1 cellular context compared by ENCODE assay signal in the genomic region with DNA sequence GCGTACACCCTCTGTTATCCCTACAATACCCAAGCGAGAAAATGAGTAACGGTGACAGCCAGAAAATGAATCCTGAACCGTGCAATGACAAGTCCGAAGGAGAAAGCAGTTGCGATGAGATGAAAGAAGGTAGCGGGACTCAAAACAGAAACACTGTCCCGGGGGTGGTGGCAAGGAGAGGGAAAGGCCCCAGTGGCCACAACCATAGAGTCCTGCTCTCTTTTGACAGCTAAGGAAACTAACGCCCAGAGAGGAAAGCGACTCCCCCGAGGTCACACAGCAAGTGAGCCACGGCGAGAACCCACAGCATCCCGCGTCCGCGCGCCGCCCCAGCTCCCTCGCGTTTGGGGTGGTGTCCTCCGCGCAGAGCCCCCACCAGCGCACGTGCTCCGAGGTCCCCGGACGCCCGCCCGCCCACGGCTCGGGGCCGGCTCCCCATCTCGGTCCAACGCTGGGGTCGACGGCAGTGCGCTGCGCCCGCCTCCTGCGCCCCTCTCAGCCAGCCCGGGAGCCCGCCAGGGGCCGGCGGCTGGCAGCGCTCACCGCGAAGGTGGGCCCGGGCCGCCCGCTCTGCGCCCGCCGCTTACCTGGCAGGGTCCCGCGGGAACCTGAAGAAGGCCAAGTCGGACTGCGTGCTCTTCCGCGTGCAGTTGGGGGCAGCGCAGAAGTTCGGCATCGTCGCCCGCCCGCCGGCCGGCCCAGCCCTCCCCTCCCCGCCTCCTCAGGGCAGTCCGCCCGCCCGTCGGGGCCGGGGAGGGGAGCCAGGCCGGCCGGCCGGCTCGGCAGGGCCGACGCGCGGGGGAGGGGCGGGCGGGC.
TF ChIP-seq lines count a peak whose summit lies in the region.

No MANE protein-coding gene starts in this region.

TF ChIP-seq in HEK293, 187 proteins besides CTCF, POLR2A, EP300 and RAD21 (continued from another document):
- TF ChIP-seq ZNF449 (tag by site-specific recombination; IDR thresholded peaks at IDR 0.05) (no peak), YY1 (tag by site-specific recombination; IDR thresholded peaks at IDR 0.05) (no peak), ZNF549 (tag by site-specific recombination; IDR thresholded peaks at IDR 0.05) (no peak), EGR2 (tag by site-specific recombination; IDR thresholded peaks at IDR 0.05; ENCODE audit: low read depth) (no peak), PBX3 (CRISPR knock-in tag; IDR thresholded peaks at IDR 0.05) (no peak), GLIS2 (tag by site-specific recombination; IDR thresholded peaks at IDR 0.05) (0 out of 2 replicates have a peak, but pooled peaks have one; percentile 21), MZF1 (tag by site-specific recombination; IDR thresholded peaks at IDR 0.05; ENCODE audit: borderline replicate concordance) (no peak), SP7 (tag by site-specific recombination; IDR thresholded peaks at IDR 0.05) (no peak), ZNF114 (tag by site-specific recombination; IDR thresholded peaks at IDR 0.05) (no peak), PRDM2 (tag by site-specific recombination; IDR thresholded peaks at IDR 0.05; ENCODE audit: borderline replicate concordance) (no peak), ZNF398 (tag by site-specific recombination; IDR thresholded peaks at IDR 0.05) (no peak), ZNF580 (tag by site-specific recombination; IDR thresholded peaks at IDR 0.05) (no peak), KLF9 (tag by site-specific recombination; IDR thresholded peaks at IDR 0.05; ENCODE audit: low read depth) (no peak), ZNF423 (tag by site-specific recombination; IDR thresholded peaks at IDR 0.05) (no peak), ZBTB26 (tag by site-specific recombination; optimal IDR thresholded peaks at IDR 0.05) (no peak), ZNF335 (tag by site-specific recombination; conservative IDR thresholded peaks at IDR 0.05) (peak; percentile 35), GFI1B (tag by site-specific recombination; IDR thresholded peaks at IDR 0.05) (no peak)
- TF ChIP-seq, protein P1, sequence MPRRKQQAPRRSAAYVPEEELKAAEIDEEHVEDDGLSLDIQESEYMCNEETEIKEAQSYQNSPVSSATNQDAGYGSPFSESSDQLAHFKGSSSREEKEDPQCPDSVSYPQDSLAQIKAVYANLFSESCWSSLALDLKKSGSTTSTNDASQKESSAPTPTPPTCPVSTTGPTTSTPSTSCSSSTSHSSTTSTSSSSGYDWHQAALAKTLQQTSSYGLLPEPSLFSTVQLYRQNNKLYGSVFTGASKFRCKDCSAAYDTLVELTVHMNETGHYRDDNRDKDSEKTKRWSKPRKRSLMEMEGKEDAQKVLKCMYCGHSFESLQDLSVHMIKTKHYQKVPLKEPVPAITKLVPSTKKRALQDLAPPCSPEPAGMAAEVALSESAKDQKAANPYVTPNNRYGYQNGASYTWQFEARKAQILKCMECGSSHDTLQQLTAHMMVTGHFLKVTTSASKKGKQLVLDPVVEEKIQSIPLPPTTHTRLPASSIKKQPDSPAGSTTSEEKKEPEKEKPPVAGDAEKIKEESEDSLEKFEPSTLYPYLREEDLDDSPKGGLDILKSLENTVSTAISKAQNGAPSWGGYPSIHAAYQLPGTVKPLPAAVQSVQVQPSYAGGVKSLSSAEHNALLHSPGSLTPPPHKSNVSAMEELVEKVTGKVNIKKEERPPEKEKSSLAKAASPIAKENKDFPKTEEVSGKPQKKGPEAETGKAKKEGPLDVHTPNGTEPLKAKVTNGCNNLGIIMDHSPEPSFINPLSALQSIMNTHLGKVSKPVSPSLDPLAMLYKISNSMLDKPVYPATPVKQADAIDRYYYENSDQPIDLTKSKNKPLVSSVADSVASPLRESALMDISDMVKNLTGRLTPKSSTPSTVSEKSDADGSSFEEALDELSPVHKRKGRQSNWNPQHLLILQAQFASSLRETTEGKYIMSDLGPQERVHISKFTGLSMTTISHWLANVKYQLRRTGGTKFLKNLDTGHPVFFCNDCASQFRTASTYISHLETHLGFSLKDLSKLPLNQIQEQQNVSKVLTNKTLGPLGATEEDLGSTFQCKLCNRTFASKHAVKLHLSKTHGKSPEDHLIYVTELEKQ (tag by site-specific recombination; IDR thresholded peaks at IDR 0.05; ENCODE audit: borderline replicate concordance) = no peak; the same call in 1 of the 2 replicates
- TF ChIP-seq, protein P2, sequence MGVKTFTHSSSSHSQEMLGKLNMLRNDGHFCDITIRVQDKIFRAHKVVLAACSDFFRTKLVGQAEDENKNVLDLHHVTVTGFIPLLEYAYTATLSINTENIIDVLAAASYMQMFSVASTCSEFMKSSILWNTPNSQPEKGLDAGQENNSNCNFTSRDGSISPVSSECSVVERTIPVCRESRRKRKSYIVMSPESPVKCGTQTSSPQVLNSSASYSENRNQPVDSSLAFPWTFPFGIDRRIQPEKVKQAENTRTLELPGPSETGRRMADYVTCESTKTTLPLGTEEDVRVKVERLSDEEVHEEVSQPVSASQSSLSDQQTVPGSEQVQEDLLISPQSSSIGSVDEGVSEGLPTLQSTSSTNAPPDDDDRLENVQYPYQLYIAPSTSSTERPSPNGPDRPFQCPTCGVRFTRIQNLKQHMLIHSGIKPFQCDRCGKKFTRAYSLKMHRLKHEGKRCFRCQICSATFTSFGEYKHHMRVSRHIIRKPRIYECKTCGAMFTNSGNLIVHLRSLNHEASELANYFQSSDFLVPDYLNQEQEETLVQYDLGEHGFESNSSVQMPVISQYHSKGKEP (tag by site-specific recombination; IDR thresholded peaks at IDR 0.05) = no peak
- TF ChIP-seq, protein P3, sequence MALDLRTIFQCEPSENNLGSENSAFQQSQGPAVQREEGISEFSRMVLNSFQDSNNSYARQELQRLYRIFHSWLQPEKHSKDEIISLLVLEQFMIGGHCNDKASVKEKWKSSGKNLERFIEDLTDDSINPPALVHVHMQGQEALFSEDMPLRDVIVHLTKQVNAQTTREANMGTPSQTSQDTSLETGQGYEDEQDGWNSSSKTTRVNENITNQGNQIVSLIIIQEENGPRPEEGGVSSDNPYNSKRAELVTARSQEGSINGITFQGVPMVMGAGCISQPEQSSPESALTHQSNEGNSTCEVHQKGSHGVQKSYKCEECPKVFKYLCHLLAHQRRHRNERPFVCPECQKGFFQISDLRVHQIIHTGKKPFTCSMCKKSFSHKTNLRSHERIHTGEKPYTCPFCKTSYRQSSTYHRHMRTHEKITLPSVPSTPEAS (tag by site-specific recombination; IDR thresholded peaks at IDR 0.05) = no peak
- TF ChIP-seq, protein P4, sequence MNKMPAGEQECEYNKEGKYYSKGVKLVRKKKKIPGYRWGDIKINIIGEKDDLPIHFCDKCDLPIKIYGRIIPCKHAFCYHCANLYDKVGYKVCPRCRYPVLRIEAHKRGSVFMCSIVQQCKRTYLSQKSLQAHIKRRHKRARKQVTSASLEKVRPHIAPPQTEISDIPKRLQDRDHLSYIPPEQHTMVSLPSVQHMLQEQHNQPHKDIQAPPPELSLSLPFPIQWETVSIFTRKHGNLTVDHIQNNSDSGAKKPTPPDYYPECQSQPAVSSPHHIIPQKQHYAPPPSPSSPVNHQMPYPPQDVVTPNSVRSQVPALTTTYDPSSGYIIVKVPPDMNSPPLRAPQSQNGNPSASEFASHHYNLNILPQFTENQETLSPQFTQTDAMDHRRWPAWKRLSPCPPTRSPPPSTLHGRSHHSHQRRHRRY (tag by site-specific recombination; IDR thresholded peaks at IDR 0.05) = no peak
